8 cellular contexts compared by ENCODE assay signal in the genomic region with DNA sequence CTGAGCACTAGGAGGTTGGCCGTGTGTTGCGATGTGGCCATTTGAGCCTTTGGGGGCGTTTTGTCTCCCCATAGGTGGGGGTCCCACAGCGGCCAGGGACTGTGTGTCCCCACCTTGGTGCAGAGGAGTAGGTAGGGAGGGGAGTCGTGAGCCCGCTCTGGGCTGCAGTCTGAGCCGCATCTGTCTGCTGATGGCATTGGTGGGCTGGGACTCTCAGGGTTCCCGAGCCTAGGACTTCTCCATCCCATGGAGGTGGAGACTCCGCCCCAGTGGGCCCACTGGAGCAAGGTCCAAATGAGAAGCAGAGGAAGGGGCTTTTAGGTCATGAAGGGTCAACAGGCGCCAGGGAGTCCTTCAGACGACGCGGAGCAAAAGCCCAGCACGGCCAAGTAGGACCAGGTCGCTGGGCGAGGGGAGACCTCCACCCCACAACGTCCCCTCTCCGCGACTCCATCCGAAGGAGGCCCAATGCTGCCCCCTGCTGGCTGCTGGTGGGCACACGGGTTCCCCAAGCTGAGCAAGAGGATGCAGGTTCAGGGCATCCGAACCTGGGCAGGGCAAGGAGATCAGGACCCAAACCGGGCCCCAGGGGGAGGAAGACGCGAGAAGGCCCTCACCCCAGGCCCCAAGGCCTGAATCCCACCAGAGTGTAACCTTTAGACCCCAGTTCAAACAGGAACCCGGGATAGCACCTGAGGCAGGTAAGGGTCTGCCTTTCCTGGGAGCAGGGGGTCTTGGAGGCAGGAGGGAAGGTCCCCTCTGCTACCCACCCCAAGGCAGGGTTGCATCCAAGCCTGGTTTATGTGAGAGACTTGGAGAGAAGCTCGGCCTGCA. TPM values are rescaled to one million over a fixed set of nuclear protein-coding genes. Genes with fewer than 3 reads are reported as not detected.
A peak's percentile ranks its signal among the peaks of the same experiment; 100 is the strongest.
DNase-seq lines count a peak whose midpoint lies in the region; ATAC-seq and TF ChIP-seq lines count a peak whose summit lies in the region.

No MANE protein-coding gene starts in this region.

- WGBS in lung, 2 donors, result 32 to 35% methylated on average over 27 of the region's 27 CpGs
- 52% methylated on average over 12 of the region's 27 CpGs for WGBS in mammary epithelial cell (ENCODE audit: low coverage, missing lambda C conversion rate)

- H3K79me2 ChIP-seq in mammary epithelial cell (ENCODE audit: insufficient read depth, low read length), result no peaks in the 10 kb centered on the region

- CTCF ChIA-PET in mammary epithelial cell (lab: Charles Lee; ENCODE audit: low non-redundant PET), result no interaction called here

- H3K4me3 ChIP-seq in adipocyte (ENCODE audit: low read length) (no peak overlapping the region), lung (no peak overlapping the region), mammary epithelial cell (replicated peaks in 1 of 3; ENCODE audit: insufficient read depth in 1 of 3, low read depth in 2 of 3, low read length in 3 of 3) (no peak overlapping the region)

- H3K36me3 ChIP-seq in adipocyte (ENCODE audit: control insufficient read depth, insufficient read depth, low read length, severe bottlenecking), result no peaks in the 10 kb centered on the region
- H3K36me3 ChIP-seq in lung (ENCODE audit: control insufficient read depth in 2 of 2, insufficient read depth in 2 of 2, low read length in 2 of 2), result no peaks in the 10 kb centered on the region
- no peaks in the 10 kb centered on the region for H3K36me3 ChIP-seq in mammary epithelial cell (ENCODE audit: insufficient read depth, low read length)

- no TSS peak for BruUV-seq in mammary epithelial cell (replicated peaks; lab: Mats Ljungman, UMichigan)

- DNase-seq in GM20000 (ENCODE audit: low spot score) (peak; percentile 83), T-helper 2 cell (peak; percentile 37 to 64 (median 63)), adipocyte (ENCODE audit: low read depth) (peak; percentile 7), lung (ENCODE audit: low spot score) (no peak), COLO829 (ENCODE audit: low spot score) (no peak), mammary epithelial cell (no peak)
- DNase-seq in stimulated activated CD8-positive, alpha-beta memory T cell treated with anti-CD3 and anti-CD28 coated beads, Interleukin-4, amount 100 ng/mL, for 4 hours (ENCODE audit: low read depth in 2 of 2, low spot score in 1 of 2), result peak; percentile 33 to 63

- H3K27ac ChIP-seq in lung (ENCODE audit: low read depth in 1 of 2, low read length in 1 of 2), result no peak overlapping the region
- no peak overlapping the region for H3K27ac ChIP-seq in mammary epithelial cell (ENCODE audit: insufficient read depth, low read depth, low read length)

- H3K4me1 ChIP-seq in adipocyte (ENCODE audit: control insufficient read depth, insufficient read depth, low read length), result no peaks in the 10 kb centered on the region
- no peaks in the 10 kb centered on the region for H3K4me1 ChIP-seq in lung (ENCODE audit: control insufficient read depth in 2 of 2, insufficient read depth in 2 of 2, low read length in 2 of 2)
- no peaks in the 10 kb centered on the region for H3K4me1 ChIP-seq in mammary epithelial cell (ENCODE audit: insufficient read depth, low read length)

- H3K9me3 ChIP-seq in adipocyte (ENCODE audit: control insufficient read depth, low read length) (peaks cover 16% of the 10 kb centered on the region), lung (ENCODE audit: control insufficient read depth in 2 of 2, insufficient read depth in 1 of 2, low read length in 1 of 2) (peaks cover 2 to 19% of the 10 kb centered on the region in 2 donors), mammary epithelial cell (replicated peaks; ENCODE audit: insufficient read depth, low read length) (peaks cover 48% of the 10 kb centered on the region)

- H3K9ac ChIP-seq in adipocyte (ENCODE audit: low read length), result no peak overlapping the region
- no peak overlapping the region for H3K9ac ChIP-seq in mammary epithelial cell (ENCODE audit: insufficient read depth, low read length)

- H3K27me3 ChIP-seq in adipocyte (replicated peaks; ENCODE audit: control insufficient read depth, insufficient read depth, low read length) (peaks cover 5% of the 10 kb centered on the region), lung (ENCODE audit: control insufficient read depth, insufficient read depth) (peaks cover 27% of the 10 kb centered on the region), mammary epithelial cell (ENCODE audit: insufficient read depth, low read length) (no peaks in the 10 kb centered on the region)

- in situ Hi-C loops in mammary epithelial cell (cut with MboI; ENCODE audit: low sequenced_read_pairs in 2 of 2), result no loop called here

- dilution Hi-C loops in mammary epithelial cell (cut with HindIII; ENCODE audit: low sequenced_read_pairs), result no loop called here

- intact Hi-C loops in mammary epithelial cell (cut with micrococcal nuclease), result no loop called here

- no peaks in the 10 kb centered on the region for H4K20me1 ChIP-seq in mammary epithelial cell (ENCODE audit: insufficient read depth, low read length)

- H2AFZ ChIP-seq in mammary epithelial cell (ENCODE audit: low read depth, low read length), result no peak overlapping the region

- peak; percentile 76 for TF ChIP-seq CTCF in GM20000 (IDR thresholded peaks at IDR 0.05; ENCODE audit: extremely low read depth, missing control alignments)
- peak; percentile 36 for TF ChIP-seq CTCF in lung (IDR thresholded peaks at IDR 0.05; ENCODE audit: control extremely low read depth, extremely low read depth)
- TF ChIP-seq CTCF in mammary epithelial cell (conservative IDR thresholded peaks at IDR 0.05 in 1 of 2, IDR thresholded peaks at IDR 0.05 in 1 of 2; ENCODE audit: extremely low read depth in 1 of 2, insufficient read depth in 1 of 2, low read depth in 1 of 2, low read length in 2 of 2), result no peak

- no peak overlapping the region for H3K4me2 ChIP-seq in mammary epithelial cell (ENCODE audit: insufficient read depth, low read depth, low read length)

- ATAC-seq in lung (ENCODE audit: insufficient read depth, low FRiP score) (no peak), HG03439 (IDR thresholded peaks at IDR 0.05; ENCODE audit: unreplicated experiment) (no peak)

RNA-seq across cellular contexts. Expression of gene TTC34, which starts 14.9 kb away (rescaled TPM):
- total RNA-seq in lung (1 to 10 TPM in 1 of 2 donors, under 1 TPM in 1; 0.94 to 3.3 TPM), mammary epithelial cell (under 1 TPM; 0.17 to 0.75 TPM)
- polyA plus RNA-seq in lung (under 1 TPM; 0.30 to 0.57 TPM), mammary epithelial cell (0.03 TPM)
- polyA minus RNA-seq in mammary epithelial cell, result not detected

Comparison
In these comparisons a context has a peak if more than half of its experiments do, and no peak if none do; other contexts are left out.
1. DNase-seq: peak in GM20000 (single experiment), T-helper 2 cell (5 of 5), adipocyte (single experiment) and stimulated activated CD8-positive, alpha-beta memory T cell treated with anti-CD3 and anti-CD28 coated beads, Interleukin-4, amount 100 ng/mL, for 4 hours (2 of 2); none in lung (single experiment), COLO829 (single experiment) and mammary epithelial cell (single experiment).
2. CTCF ChIP-seq: peak in GM20000 (single experiment) and lung (single experiment); none in mammary epithelial cell (0 of 2).